Comparison of ENCODE assay signal across 15 cellular contexts in the genomic region with DNA sequence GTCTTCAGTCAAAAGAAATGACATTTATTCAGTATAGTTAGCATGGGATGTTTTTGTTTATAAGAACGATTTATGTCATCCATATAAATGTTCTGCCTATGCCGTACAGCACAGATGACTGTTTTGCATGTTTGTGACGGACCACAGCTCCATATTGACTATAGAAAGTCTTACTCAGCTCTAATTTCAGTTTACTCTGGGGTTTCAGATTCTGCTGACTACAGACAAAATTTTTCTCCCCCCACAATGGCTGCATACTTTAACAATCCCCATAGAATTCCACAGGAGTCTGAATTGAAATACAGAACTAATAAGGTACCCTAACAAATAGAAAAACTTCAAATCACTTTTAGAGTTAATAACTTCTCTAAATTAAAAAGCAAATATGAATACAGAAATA.
A peak's percentile ranks its signal among the peaks of the same experiment; 100 is the strongest.
DNase-seq lines count a peak whose midpoint lies in the region; ATAC-seq and TF ChIP-seq lines count a peak whose summit lies in the region.
"Had no signal": no experiment of that assay in that cellular context is flagged by ENCODE, and none has a peak within 500 bp of the region (broad histone marks: within the 10 kb centered on the region; RNA-seq: fewer than 3 reads in every experiment).

No MANE protein-coding gene starts in this region.

- H3K18ac ChIP-seq in IMR-90 (ENCODE audit: low read depth, low read length) = no peak overlapping the region

- TF ChIP-seq POLR2A in IMR-90 (IDR thresholded peaks at IDR 0.05; ENCODE audit: low read depth, low read length) = no peak

- WGBS in IMR-90 (ENCODE audit: extremely low coverage in 2 of 2, insufficient read length in 1 of 2), 2 experiments = no CpG with 5 or more reads among the region's 3 CpGs
- WGBS in smooth muscle cell (ENCODE audit: low lambda C conversion rate) = 88% methylated on average over 3 of the region's 3 CpGs

- no peaks in the 10 kb centered on the region for H3K79me2 ChIP-seq in smooth muscle cell (ENCODE audit: low read depth)

- no peak overlapping the region for H2BK20ac ChIP-seq in IMR-90 (ENCODE audit: low read depth, low read length)

- H3K56ac ChIP-seq in IMR-90 (ENCODE audit: extremely low read depth, insufficient read depth, low read length) = no peak overlapping the region

- no peaks in the 10 kb centered on the region for H3F3A ChIP-seq in smooth muscle cell (ENCODE audit: low read depth)

- H3K9ac ChIP-seq in IMR-90 (ENCODE audit: low read depth, low read length) (no peak overlapping the region), SK-N-MC (ENCODE audit: insufficient read length) (no peak overlapping the region), smooth muscle cell (ENCODE audit: low read depth) (no peak overlapping the region)
- H3K9ac ChIP-seq: BLaER1 had no signal

- H3K27me3 ChIP-seq in IMR-90 (ENCODE audit: control insufficient read depth, insufficient read depth, low read length) = no peaks in the 10 kb centered on the region
- no peaks in the 10 kb centered on the region for H3K27me3 ChIP-seq in smooth muscle cell (ENCODE audit: low read depth)
- H3K27me3 ChIP-seq: BLaER1 had no signal

- TF ChIP-seq CTCF in IMR-90 (conservative IDR thresholded peaks at IDR 0.05; ENCODE audit: low read depth, low read length) (no peak), glutamatergic neuron (IDR thresholded peaks at IDR 0.05; ENCODE audit: partially characterized antibody, unreplicated experiment) (no peak), smooth muscle cell (IDR thresholded peaks at IDR 0.05; ENCODE audit: borderline replicate concordance, insufficient read depth, poor library complexity, severe bottlenecking) (no peak)

- no peak overlapping the region for H2AK5ac ChIP-seq in IMR-90 (ENCODE audit: low read depth, low read length)

- H3K27ac ChIP-seq in IMR-90 (ENCODE audit: insufficient read depth, low read length) (no peak overlapping the region), SK-N-MC (peak overlapping the region; percentile 2; the same call in 1 of the 2 replicates), smooth muscle cell (ENCODE audit: low read depth) (no peak overlapping the region)
- H3K27ac ChIP-seq: BLaER1 had no signal

- no peak overlapping the region for H2AFZ ChIP-seq in IMR-90 (replicated peaks; ENCODE audit: low read length, poor library complexity)
- no peak overlapping the region for H2AFZ ChIP-seq in smooth muscle cell (ENCODE audit: low read depth)

- POLR2A ChIA-PET in IMR-90 (lab: Charles Lee; ENCODE audit: unreplicated experiment) = no interaction called here

- DNase-seq in IMR-90 = no peak
- peak; percentile 47 for DNase-seq in SK-N-MC (ENCODE audit: low read depth, low spot score)
- DNase-seq in fibroblast of peridontal ligament (ENCODE audit: extremely low read depth) = peak; percentile 26
- no peak for DNase-seq in immature natural killer cell
- no peak for DNase-seq in glutamatergic neuron
- DNase-seq in SKM-1 (lab: John Stamatoyannopoulos, UW; ENCODE audit: unreplicated experiment) = no peak
- no peak for DNase-seq in smooth muscle cell (lab: John Stamatoyannopoulos, UW; ENCODE audit: unreplicated experiment)
- DNase-seq: CD4-positive, alpha-beta memory T cell; DMS153; DMS79; GDM1; GOT3; H9 had no signal

- no peak overlapping the region for H4K8ac ChIP-seq in IMR-90 (ENCODE audit: low read depth in 2 of 2, low read length in 2 of 2)

- H2BK5ac ChIP-seq in IMR-90 (ENCODE audit: low read depth, low read length, poor library complexity, severe bottlenecking) = no peak overlapping the region

- no peaks in the 10 kb centered on the region for H3K9me1 ChIP-seq in IMR-90 (ENCODE audit: insufficient read depth, low read length)

- no peaks in the 10 kb centered on the region for H3K36me3 ChIP-seq in IMR-90 (ENCODE audit: control insufficient read depth, insufficient read depth, low read length)
- no peaks in the 10 kb centered on the region for H3K36me3 ChIP-seq in SK-N-MC (ENCODE audit: insufficient read depth, low read length)
- no peaks in the 10 kb centered on the region for H3K36me3 ChIP-seq in smooth muscle cell (ENCODE audit: low read depth)

- H2BK15ac ChIP-seq in IMR-90 (ENCODE audit: low read depth, low read length) = no peak overlapping the region

- no peak for TF ChIP-seq RAD21 in IMR-90 (IDR thresholded peaks at IDR 0.05; ENCODE audit: low read length)

- no peak overlapping the region for H3K14ac ChIP-seq in IMR-90 (replicated peaks; ENCODE audit: low read depth, low read length)

- no peak for ATAC-seq in IMR-90 (ENCODE audit: low read depth)

- no peak overlapping the region for H3K27ac Mint-ChIP-seq in immature natural killer cell
- no peak overlapping the region for H3K27ac Mint-ChIP-seq in glutamatergic neuron (ENCODE audit: unreplicated experiment)
- H3K27ac Mint-ChIP-seq: CD14-positive monocyte; CD4-positive, alpha-beta memory T cell; H9 had no signal

- H3K4me3 ChIP-seq in IMR-90 (ENCODE audit: insufficient read depth, low read depth, low read length) (no peak overlapping the region), SK-N-MC (peak overlapping the region; percentile 59), smooth muscle cell (no peak overlapping the region)
- H3K4me3 ChIP-seq: BLaER1 had no signal

- dilution Hi-C loops in IMR-90 (cut with HindIII; ENCODE audit: low sequenced_read_pairs, unreplicated experiment) = no loop called here

- H3K79me1 ChIP-seq in IMR-90 (ENCODE audit: low read depth in 1 of 2, low read length in 2 of 2) = peaks cover 4% of the 10 kb centered on the region in 2 experiments; a peak in 2 of 4 replicates

- H2BK120ac ChIP-seq in IMR-90 (ENCODE audit: low read depth, low read length) = no peak overlapping the region

- H3K4me3 Mint-ChIP-seq in immature natural killer cell (no peak overlapping the region), glutamatergic neuron (ENCODE audit: unreplicated experiment) (no peak overlapping the region)
- H3K4me3 Mint-ChIP-seq: CD14-positive monocyte, H9 had no signal

- CTCF ChIA-PET in IMR-90 (lab: Yijun Ruan, JAX) = interaction anchor here (0.6 kb wide), 1 partner anchor 215 kb away, joined by 3 read pairs; no protein-coding TSS in a partner anchor

- no peak overlapping the region for H4K5ac ChIP-seq in IMR-90 (ENCODE audit: low read depth, low read length)

- H4K91ac ChIP-seq in IMR-90 (ENCODE audit: insufficient read depth, low read depth, low read length) = no peak overlapping the region

- H3K27me3 Mint-ChIP-seq in immature natural killer cell (ENCODE audit: low read depth in 3 of 3) (no peaks in the 10 kb centered on the region), glutamatergic neuron (ENCODE audit: unreplicated experiment) (peaks cover 2% of the 10 kb centered on the region)
- H3K27me3 Mint-ChIP-seq: CD4-positive, alpha-beta memory T cell had no signal

- H3K4me1 Mint-ChIP-seq in immature natural killer cell (peaks cover 12 to 23% of the 10 kb centered on the region in 2 donors), glutamatergic neuron (ENCODE audit: low read depth, unreplicated experiment) (peaks cover 7% of the 10 kb centered on the region)
- H3K4me1 Mint-ChIP-seq: CD14-positive monocyte, H9 had no signal

- H3K23ac ChIP-seq in IMR-90 (ENCODE audit: low read depth, low read length) = no peak overlapping the region

- peaks cover 19 to 44% (median 25%) of the 10 kb centered on the region in 6 donors for H3K9me3 Mint-ChIP-seq in immature natural killer cell
- peaks cover 8% of the 10 kb centered on the region for H3K9me3 Mint-ChIP-seq in glutamatergic neuron (ENCODE audit: unreplicated experiment)

- no peak overlapping the region for H3K4ac ChIP-seq in IMR-90 (ENCODE audit: low read depth, low read length)

- no peak overlapping the region for H2AK9ac ChIP-seq in IMR-90 (replicated peaks; ENCODE audit: low read depth, low read length, poor library complexity)

- H3K4me2 ChIP-seq in IMR-90 (ENCODE audit: low read depth, low read length) (no peak overlapping the region; the same call in 1 of the 2 replicates), smooth muscle cell (no peak overlapping the region)
- H3K4me2 ChIP-seq: BLaER1 had no signal

- in situ Hi-C loops in IMR-90 (cut with MboI; ENCODE audit: low sequenced_read_pairs) = loop anchor here (25.0 kb wide), 2 partner anchors 537 to 737 kb away; no protein-coding TSS in a partner anchor

- BruUV-seq in IMR-90 (replicated peaks; lab: Mats Ljungman, UMichigan) = no TSS peak

- H3K36me3 Mint-ChIP-seq in immature natural killer cell = peaks cover 28 to 43% (median 36%) of the 10 kb centered on the region in 3 donors
- peaks cover 13% of the 10 kb centered on the region for H3K36me3 Mint-ChIP-seq in glutamatergic neuron (ENCODE audit: unreplicated experiment)

- H4K20me1 ChIP-seq in IMR-90 (ENCODE audit: insufficient read depth, low read length) = no peaks in the 10 kb centered on the region
- H4K20me1 ChIP-seq in smooth muscle cell (ENCODE audit: low read depth) = no peaks in the 10 kb centered on the region
- H4K20me1 ChIP-seq: BLaER1 had no signal

- no peaks in the 10 kb centered on the region; the same call in 1 of the 2 replicates for H3K9me3 ChIP-seq in IMR-90 (ENCODE audit: control insufficient read depth, insufficient read depth, low read length)
- no peaks in the 10 kb centered on the region for H3K9me3 ChIP-seq in SK-N-MC (ENCODE audit: low read depth, low read length)
- no peaks in the 10 kb centered on the region for H3K9me3 ChIP-seq in smooth muscle cell (replicated peaks; ENCODE audit: low read depth)

- intact Hi-C loops in IMR-90 (cut with micrococcal nuclease) = no loop called here

- H3K4me1 ChIP-seq in IMR-90 (ENCODE audit: control insufficient read depth, insufficient read depth, low read length) (no peaks in the 10 kb centered on the region), smooth muscle cell (ENCODE audit: low read depth) (no peaks in the 10 kb centered on the region)

TF ChIP-seq in IMR-90, 13 proteins besides CTCF, POLR2A, EP300 and RAD21 (continues in another document):
- TF ChIP-seq ELK1 (IDR thresholded peaks at IDR 0.05; ENCODE audit: borderline replicate concordance, low read depth, low read length) = no peak
- TF ChIP-seq NFE2L2 (IDR thresholded peaks at IDR 0.05; ENCODE audit: low read depth, low read length) = no peak
- no peak for TF ChIP-seq MXI1 (IDR thresholded peaks at IDR 0.05; ENCODE audit: borderline replicate concordance, low read depth, low read length)

Comparison
In these comparisons a context has a peak if more than half of its experiments do, and no peak if none do; other contexts are left out.
1. DNase-seq: peak in SK-N-MC (single experiment) and fibroblast of peridontal ligament (single experiment); none in IMR-90 (single experiment), immature natural killer cell (0 of 3), glutamatergic neuron (single experiment), SKM-1 (single experiment) and smooth muscle cell (single experiment).